17 cellular contexts compared by ENCODE assay signal in the genomic region with DNA sequence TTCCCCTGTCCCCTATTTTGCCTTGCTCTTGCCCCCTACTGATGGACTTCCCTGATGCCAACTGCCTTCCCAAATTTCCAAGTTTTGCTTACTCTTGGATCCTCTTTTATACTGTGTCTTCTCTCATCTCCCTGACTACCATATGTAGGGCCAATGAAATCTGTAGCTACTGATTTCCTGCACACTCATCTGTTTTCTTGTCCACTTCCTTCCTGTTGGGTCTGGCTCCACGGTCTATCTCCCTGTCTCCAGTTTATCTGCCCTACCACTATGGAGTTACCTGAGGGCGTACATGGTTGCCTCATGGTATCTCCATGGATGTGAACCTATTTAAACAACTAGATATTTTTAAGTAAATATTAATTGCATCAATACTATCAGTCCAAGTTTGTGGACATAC.
DNase-seq lines count a peak whose midpoint lies in the region; ATAC-seq, FAIRE-seq and TF ChIP-seq lines count a peak whose summit lies in the region.
"Had no signal": no experiment of that assay in that cellular context is flagged by ENCODE, and none has a peak within 500 bp of the region (broad histone marks: within the 10 kb centered on the region; RNA-seq: fewer than 3 reads in every experiment).

No MANE protein-coding gene starts in this region.

- H2AK5ac ChIP-seq in neuronal stem cell (ENCODE audit: low read depth, low read length): no peak overlapping the region

- H3K27me3 ChIP-seq in mammary epithelial cell (ENCODE audit: insufficient read depth, low read length) (no peaks in the 10 kb centered on the region), Loucy (ENCODE audit: insufficient read depth, low read length, poor library complexity, severe bottlenecking) (no peaks in the 10 kb centered on the region), endothelial cell of umbilical vein (ENCODE audit: control insufficient read depth in 2 of 2, insufficient read depth in 2 of 2, low read length in 2 of 2) (no peaks in the 10 kb centered on the region), neuronal stem cell (ENCODE audit: control insufficient read depth in 3 of 3, insufficient read depth in 3 of 3, low read depth in 1 of 3, low read length in 3 of 3) (peaks cover 0 to 4% (median 0%) of the 10 kb centered on the region in 3 experiments)

- ATAC-seq in GM19463 (IDR thresholded peaks at IDR 0.05; ENCODE audit: unreplicated experiment): no peak
- ATAC-seq: K562 had no signal

- H3K4ac ChIP-seq in neuronal stem cell (ENCODE audit: low read length): no peak overlapping the region

- 60% methylated on average over 1 of the region's 2 CpGs for WGBS in mammary epithelial cell (ENCODE audit: low coverage, missing lambda C conversion rate)
- WGBS in neuronal stem cell (ENCODE audit: extremely low coverage in 2 of 2, insufficient read length in 2 of 2, insufficient replicate concordance in 1 of 2), 2 donors: no CpG with 5 or more reads among the region's 2 CpGs

- no peaks in the 10 kb centered on the region for H3K9me2 ChIP-seq in Loucy (replicated peaks; ENCODE audit: low read depth, low read length)

- H3K9ac ChIP-seq in mammary epithelial cell (ENCODE audit: insufficient read depth, low read length) (no peak overlapping the region), Loucy (ENCODE audit: low read depth, low read length, poor library complexity, severe bottlenecking) (no peak overlapping the region), endothelial cell of umbilical vein (replicated peaks; ENCODE audit: extremely low read depth, insufficient read depth, low read length) (no peak overlapping the region), neuronal stem cell (ENCODE audit: low read depth, low read length, poor library complexity) (no peak overlapping the region)

- no peak overlapping the region for H2BK120ac ChIP-seq in neuronal stem cell (ENCODE audit: low read depth, low read length)

- H4K8ac ChIP-seq in neuronal stem cell (ENCODE audit: low read depth, low read length): no peak overlapping the region

- no peak for FAIRE-seq in endothelial cell of umbilical vein (lab: Jason Lieb, UNC)
- FAIRE-seq: G401.6, GM12891, H1, K562 had no signal

- no peak overlapping the region for H2BK15ac ChIP-seq in neuronal stem cell (ENCODE audit: low read length)

- intact Hi-C loops in mammary epithelial cell (cut with micrococcal nuclease): no loop called here
- intact Hi-C loops in MCF 10A (cut with micrococcal nuclease): no loop called here
- intact Hi-C loops in endothelial cell of umbilical vein (cut with micrococcal nuclease): no loop called here

- H3F3A ChIP-seq in Loucy (ENCODE audit: low read depth): 0 out of 2 replicates have a peak, but pooled peaks cover 3% of the 10 kb centered on the region

- POLR2A ChIA-PET in MCF 10A (lab: Yijun Ruan, JAX): no interaction called here
- POLR2A ChIA-PET in endothelial cell of umbilical vein (lab: Charles Lee): no interaction called here

- BruUV-seq in mammary epithelial cell (replicated peaks; lab: Mats Ljungman, UMichigan) (no TSS peak), MCF 10A (replicated peaks; lab: Mats Ljungman, UMichigan) (no TSS peak), endothelial cell of umbilical vein (replicated peaks; lab: Mats Ljungman, UMichigan) (no TSS peak)

- H3K36me3 ChIP-seq in mammary epithelial cell (ENCODE audit: insufficient read depth, low read length) (no peaks in the 10 kb centered on the region), Loucy (ENCODE audit: insufficient read depth, low read length) (no peaks in the 10 kb centered on the region; the same call in 1 of the 2 replicates), endothelial cell of umbilical vein (ENCODE audit: control insufficient read depth in 2 of 2, extremely low read depth in 1 of 2, insufficient read depth in 2 of 2, low read length in 2 of 2) (no peaks in the 10 kb centered on the region), neuronal stem cell (replicated peaks in 1 of 2; ENCODE audit: control insufficient read depth in 2 of 2, insufficient read depth in 2 of 2, low read length in 2 of 2) (no peaks in the 10 kb centered on the region)
- H3K36me3 ChIP-seq: HAP-1 had no signal

- dilution Hi-C loops in mammary epithelial cell (cut with HindIII; ENCODE audit: low sequenced_read_pairs) (no loop called here), endothelial cell of umbilical vein (cut with MboI; ENCODE audit: extremely low pct_ligation_motif_present, low sequenced_read_pairs) (no loop called here)

- no peak overlapping the region for H3K23ac ChIP-seq in neuronal stem cell (ENCODE audit: low read depth, low read length, poor library complexity)

- H3K4me1 Mint-ChIP-seq in MCF 10A (ENCODE audit: insufficient read depth, unreplicated experiment): no peaks in the 10 kb centered on the region

- no peak overlapping the region for H3K14ac ChIP-seq in neuronal stem cell (ENCODE audit: low read length)

- no peak for TF ChIP-seq POLR2A in endothelial cell of umbilical vein (IDR thresholded peaks at IDR 0.05; ENCODE audit: low read depth, low read length)

- CTCF ChIA-PET in mammary epithelial cell (lab: Charles Lee; ENCODE audit: low non-redundant PET) (no interaction called here), MCF 10A (lab: Yijun Ruan, JAX) (no interaction called here), endothelial cell of umbilical vein (lab: Charles Lee) (interaction anchor here (1.4 kb wide), 1 partner anchor 24 kb away, joined by 3 read pairs; no protein-coding TSS in a partner anchor)

- no peak overlapping the region for H4K91ac ChIP-seq in neuronal stem cell (ENCODE audit: low read depth, low read length, poor library complexity)

- in situ Hi-C loops in mammary epithelial cell (cut with MboI; ENCODE audit: low sequenced_read_pairs in 2 of 2): no loop called here

- DNase-seq in mammary epithelial cell (no peak), MCF 10A (ENCODE audit: unreplicated experiment) (no peak), endothelial cell of umbilical vein (ENCODE audit: low read depth, low spot score) (peak; percentile 6), cortex of kidney (lab: John Stamatoyannopoulos, UW) (no peak), neuronal stem cell (ENCODE audit: low spot score) (no peak)
- DNase-seq: 8988T; C1 segment of cervical spinal cord; Calu3; CD4-positive, alpha-beta T cell; DMS 273 treated with DMSO at 0.1 percent for 48 hours had no signal

- no peaks in the 10 kb centered on the region for H4K20me1 ChIP-seq in mammary epithelial cell (ENCODE audit: insufficient read depth, low read length)
- no peaks in the 10 kb centered on the region for H4K20me1 ChIP-seq in Loucy (ENCODE audit: insufficient read depth, low read length, poor library complexity, severe bottlenecking)
- H4K20me1 ChIP-seq in endothelial cell of umbilical vein (replicated peaks; ENCODE audit: control insufficient read depth, extremely low read depth, insufficient read depth, low read length): no peaks in the 10 kb centered on the region

- H3K4me3 Mint-ChIP-seq in MCF 10A (ENCODE audit: unreplicated experiment): no peak overlapping the region
- H3K4me3 Mint-ChIP-seq: CD4-positive, alpha-beta T cell had no signal

- H3K4me1 ChIP-seq in mammary epithelial cell (ENCODE audit: insufficient read depth, low read length) (no peaks in the 10 kb centered on the region), Loucy (ENCODE audit: insufficient read depth, low read length, poor library complexity, severe bottlenecking) (peaks cover 47% of the 10 kb centered on the region), endothelial cell of umbilical vein (ENCODE audit: control insufficient read depth, extremely low read depth, insufficient read depth, low read length) (peaks cover 9% of the 10 kb centered on the region), neuronal stem cell (ENCODE audit: control insufficient read depth in 2 of 2, insufficient read depth in 1 of 2, low read depth in 1 of 2, low read length in 2 of 2) (peaks cover 0 to 2% of the 10 kb centered on the region in 2 donors)
- H3K4me1 ChIP-seq: HAP-1 had no signal

- no peak overlapping the region for H2BK5ac ChIP-seq in neuronal stem cell (ENCODE audit: low read length)

- TF ChIP-seq CTCF in mammary epithelial cell (conservative IDR thresholded peaks at IDR 0.05 in 1 of 2, IDR thresholded peaks at IDR 0.05 in 1 of 2; ENCODE audit: extremely low read depth in 1 of 2, insufficient read depth in 1 of 2, low read depth in 1 of 2, low read length in 2 of 2): no peak
- no peak for TF ChIP-seq CTCF in MCF 10A (IDR thresholded peaks at IDR 0.05; ENCODE audit: unreplicated experiment)
- no peak for TF ChIP-seq CTCF in Loucy (conservative IDR thresholded peaks at IDR 0.05; ENCODE audit: low read length)
- TF ChIP-seq CTCF in endothelial cell of umbilical vein (IDR thresholded peaks at IDR 0.05; ENCODE audit: extremely low read depth in 1 of 2, insufficient read depth in 1 of 2, low read depth in 1 of 2, low read length in 2 of 2): no peak

- H3K79me2 ChIP-seq in mammary epithelial cell (ENCODE audit: insufficient read depth, low read length): no peaks in the 10 kb centered on the region
- H3K79me2 ChIP-seq in Loucy (ENCODE audit: insufficient read depth, low read length): no peaks in the 10 kb centered on the region
- H3K79me2 ChIP-seq in endothelial cell of umbilical vein (ENCODE audit: control insufficient read depth, insufficient read depth, low read length): no peaks in the 10 kb centered on the region

- H2BK12ac ChIP-seq in neuronal stem cell (ENCODE audit: low read length): no peak overlapping the region

- H3K27me3 Mint-ChIP-seq in MCF 10A (ENCODE audit: insufficient read depth, unreplicated experiment): no peaks in the 10 kb centered on the region
- H3K27me3 Mint-ChIP-seq: CD4-positive, alpha-beta T cell had no signal

- H3K4me3 ChIP-seq in mammary epithelial cell (replicated peaks in 1 of 3; ENCODE audit: insufficient read depth in 1 of 3, low read depth in 2 of 3, low read length in 3 of 3) (no peak overlapping the region), Loucy (ENCODE audit: low read length, poor library complexity, severe bottlenecking) (peak overlapping the region; percentile 17), endothelial cell of umbilical vein (replicated peaks in 1 of 3; ENCODE audit: insufficient read depth in 1 of 3, low read depth in 1 of 3, low read length in 3 of 3) (no peak overlapping the region), neuronal stem cell (ENCODE audit: low read length in 2 of 2) (no peak overlapping the region)
- H3K4me3 ChIP-seq: HAP-1, K562 had no signal

- H3K27ac Mint-ChIP-seq in MCF 10A (ENCODE audit: low read depth, unreplicated experiment): no peak overlapping the region
- H3K27ac Mint-ChIP-seq: CD4-positive, alpha-beta T cell had no signal

- H3K9me3 Mint-ChIP-seq in MCF 10A (ENCODE audit: unreplicated experiment): no peaks in the 10 kb centered on the region

- H3K4me2 ChIP-seq in mammary epithelial cell (ENCODE audit: insufficient read depth, low read depth, low read length): no peak overlapping the region
- peak overlapping the region; percentile 50 for H3K4me2 ChIP-seq in Loucy (ENCODE audit: low read depth, low read length, poor library complexity, severe bottlenecking)
- H3K4me2 ChIP-seq in endothelial cell of umbilical vein (ENCODE audit: insufficient read depth, low read length): peak overlapping the region; percentile 8
- H3K4me2 ChIP-seq in neuronal stem cell (ENCODE audit: insufficient read depth, low read length, poor library complexity, severe bottlenecking): no peak overlapping the region

- no peaks in the 10 kb centered on the region for H3K36me3 Mint-ChIP-seq in MCF 10A (ENCODE audit: insufficient read depth, unreplicated experiment)

- H3K9me3 ChIP-seq in mammary epithelial cell (replicated peaks; ENCODE audit: insufficient read depth, low read length): no peaks in the 10 kb centered on the region
- H3K9me3 ChIP-seq in Loucy (ENCODE audit: insufficient read depth, low read depth, low read length): peaks cover 14% of the 10 kb centered on the region; the same call in 1 of the 2 replicates
- no peaks in the 10 kb centered on the region for H3K9me3 ChIP-seq in endothelial cell of umbilical vein (replicated peaks; ENCODE audit: control insufficient read depth, insufficient read depth, low read length)
- peaks cover 0 to 3% of the 10 kb centered on the region in 2 donors for H3K9me3 ChIP-seq in neuronal stem cell (replicated peaks in 1 of 2; ENCODE audit: control insufficient read depth in 2 of 2, insufficient read depth in 1 of 2, low read depth in 1 of 2, low read length in 2 of 2)
- H3K9me3 ChIP-seq: HAP-1 had no signal

- no peak overlapping the region for H3K18ac ChIP-seq in neuronal stem cell (ENCODE audit: low read length)

- H3K79me1 ChIP-seq in neuronal stem cell (ENCODE audit: low read depth, low read length): no peaks in the 10 kb centered on the region

- H3K9me1 ChIP-seq in endothelial cell of umbilical vein (replicated peaks; ENCODE audit: control insufficient read depth, extremely low read depth, insufficient read depth, low read length): no peaks in the 10 kb centered on the region

- H2AFZ ChIP-seq in mammary epithelial cell (ENCODE audit: low read depth, low read length) (peak overlapping the region; percentile 45), Loucy (ENCODE audit: low read length) (no peak overlapping the region), endothelial cell of umbilical vein (ENCODE audit: low read depth, low read length) (peak overlapping the region; percentile 26), neuronal stem cell (ENCODE audit: low read length) (no peak overlapping the region)

- H3K27ac ChIP-seq in mammary epithelial cell (ENCODE audit: insufficient read depth, low read depth, low read length): no peak overlapping the region
- H3K27ac ChIP-seq in endothelial cell of umbilical vein (ENCODE audit: insufficient read depth, low read depth, low read length): peak overlapping the region; percentile 15
- H3K27ac ChIP-seq in neuronal stem cell (replicated peaks; ENCODE audit: low read length): no peak overlapping the region

Comparison
In these comparisons a context has a peak if more than half of its experiments do, and no peak if none do; other contexts are left out.
1. H2AFZ ChIP-seq: peak in mammary epithelial cell (single experiment) and endothelial cell of umbilical vein (single experiment); none in Loucy (single experiment) and neuronal stem cell (single experiment).
2. H3K4me2 ChIP-seq: peak in Loucy (single experiment) and endothelial cell of umbilical vein (single experiment); none in mammary epithelial cell (single experiment) and neuronal stem cell (single experiment).